ENCODE assay signal across 26 cellular contexts in genomic region chr6:83985308-83985713, GRCh38. TPM values are rescaled to one million over a fixed set of nuclear protein-coding genes. Genes with fewer than 3 reads are reported as not detected.
"Had no signal": no experiment of that assay in that cellular context is flagged by ENCODE, and none has a peak within 500 bp of the region (broad histone marks: within the 10 kb centered on the region; RNA-seq: fewer than 3 reads in every experiment).

No MANE protein-coding gene starts in this region.

- H3K4me3 Mint-ChIP-seq: activated B cell treated with CpG ODN at 0.5 μM for 24 hours; activated CD4-positive, alpha-beta T cell treated with anti-CD3 and anti-CD28 coated beads for 36 hours; activated naive CD8-positive, alpha-beta T cell; activated T-cell treated with anti-CD3 and anti-CD28 coated beads, Interleukin-2, amount 50 U/mL, for 72 hours; dendritic cell treated with granulocyte-macrophage colony-stimulating factor and Interleukin-4, amounts not matched to agents 40 ng/mL and 50 ng/mL, for 4 days; endodermal cell; mesothelial cell of epicardium; naive B cell; T-helper 17 cell had no signal

- H3K27ac Mint-ChIP-seq: activated B cell treated with CpG ODN at 0.5 μM for 24 hours; activated CD4-positive, alpha-beta T cell treated with anti-CD3 and anti-CD28 coated beads for 36 hours; activated naive CD8-positive, alpha-beta T cell; activated T-cell treated with anti-CD3 and anti-CD28 coated beads, Interleukin-2, amount 50 U/mL, for 72 hours; dendritic cell treated with granulocyte-macrophage colony-stimulating factor and Interleukin-4, amounts not matched to agents 40 ng/mL and 50 ng/mL, for 4 days; endodermal cell; mesothelial cell of epicardium; naive B cell; T-helper 17 cell had no signal

- H3K27ac ChIP-seq: adrenal gland, brain microvascular endothelial cell, gastroesophageal sphincter, hepatocyte, parathyroid adenoma, testis had no signal

- DNase-seq: activated B cell treated with CpG ODN at 0.5 μM for 24 hours; activated CD4-positive, alpha-beta T cell treated with anti-CD3 and anti-CD28 coated beads for 36 hours; activated CD4-positive, alpha-beta T cell treated with anti-CD3 and anti-CD28 coated beads, Interleukin-2, amount 50 U/mL, for 4 hours; activated naive CD4-positive, alpha-beta T cell treated with Interleukin-2 at 50 U/mL for 16 hours; activated T-cell treated with anti-CD3 and anti-CD28 coated beads for 4 hours; activated T-cell treated with anti-CD3 and anti-CD28 coated beads, Interleukin-2, amount 50 U/mL, for 72 hours; adrenal gland; brain microvascular endothelial cell; caudate nucleus; endodermal cell; left cardiac atrium; naive B cell; right cardiac atrium; stimulated activated CD4-positive, alpha-beta T cell treated with anti-CD3 and anti-CD28 coated beads, Interleukin-2, amount 100 ng/mL, for 48 hours; stimulated activated naive CD4-positive, alpha-beta T cell treated with Interleukin-2 at 50 U/mL for 16 hours; T-helper 17 cell; T1000; testis; upper lobe of left lung had no signal

- H3K36me3 ChIP-seq: adrenal gland, brain microvascular endothelial cell, upper lobe of left lung had no signal

- H3K27me3 Mint-ChIP-seq: activated B cell treated with CpG ODN at 0.5 μM for 24 hours; activated CD4-positive, alpha-beta T cell treated with anti-CD3 and anti-CD28 coated beads for 36 hours; activated naive CD8-positive, alpha-beta T cell; dendritic cell treated with granulocyte-macrophage colony-stimulating factor and Interleukin-4, amounts not matched to agents 40 ng/mL and 50 ng/mL, for 4 days; naive B cell; T-helper 17 cell had no signal

- H3K4me1 ChIP-seq: adrenal gland, gastroesophageal sphincter, parathyroid adenoma, testis, upper lobe of left lung had no signal

- H3K9me3 ChIP-seq: adrenal gland, testis, upper lobe of left lung had no signal

- H3K36me3 Mint-ChIP-seq: mesothelial cell of epicardium had no signal

- H3K27me3 ChIP-seq: adrenal gland, brain microvascular endothelial cell, gastroesophageal sphincter, hepatocyte, testis, upper lobe of left lung had no signal

- H3K9me3 Mint-ChIP-seq: activated B cell treated with CpG ODN at 0.5 μM for 24 hours; activated T-cell treated with anti-CD3 and anti-CD28 coated beads, Interleukin-2, amount 50 U/mL, for 72 hours; dendritic cell treated with granulocyte-macrophage colony-stimulating factor and Interleukin-4, amounts not matched to agents 40 ng/mL and 50 ng/mL, for 4 days had no signal

- H3K4me3 ChIP-seq: adrenal gland, gastroesophageal sphincter, hepatocyte, testis, upper lobe of left lung had no signal

- H3K4me1 Mint-ChIP-seq: activated B cell treated with CpG ODN at 0.5 μM for 24 hours; activated CD4-positive, alpha-beta T cell treated with anti-CD3 and anti-CD28 coated beads for 36 hours; mesothelial cell of epicardium; naive B cell; T-helper 17 cell had no signal

- ATAC-seq: activated CD4-positive, alpha-beta T cell treated with anti-CD3 and anti-CD28 coated beads for 36 hours; activated T-cell treated with anti-CD3 and anti-CD28 coated beads, Interleukin-2, amount 50 U/mL, for 72 hours; gastroesophageal sphincter; left cardiac atrium; right cardiac atrium; SK-N-SH treated with all-trans-retinoic acid at 6 μM for 48 hours; T-helper 17 cell had no signal

RNA-seq across cellular contexts. Expression of gene MRAP2, which starts 48.3 kb away (rescaled TPM):
- total RNA-seq: activated B cell treated with CpG ODN at 0.5 μM for 24 hours; activated CD4-positive, alpha-beta T cell treated with anti-CD3 and anti-CD28 coated beads for 36 hours; activated T-cell treated with anti-CD3 and anti-CD28 coated beads, Interleukin-2, amount 50 U/mL, for 72 hours; T-helper 17 cell had no signal
